In genomic region chr15:78605201-78605600, GRCh38 we compare ENCODE assay signal across 36 cellular contexts. TPM values are rescaled to one million over a fixed set of nuclear protein-coding genes. Genes with fewer than 3 reads are reported as not detected.
DNase-seq lines count a peak whose midpoint lies in the region; TF ChIP-seq lines count a peak whose summit lies in the region.
"Had no signal": no experiment of that assay in that cellular context is flagged by ENCODE, and none has a peak within 500 bp of the region (broad histone marks: within the 10 kb centered on the region; RNA-seq: fewer than 3 reads in every experiment).

No MANE protein-coding gene starts in this region.

- no peak overlapping the region for H3K27ac ChIP-seq in esophagus muscularis mucosa (replicated peaks in 1 of 4)
- H3K27ac ChIP-seq: A549; BLaER1; BLaER1 treated with 17β-estradiol and CSF1 and Interleukin-3, amounts not matched to agents 10 nM and 100 nM; C4-2B had no signal

- intact Hi-C loops in esophagus muscularis mucosa (cut with DNase I) = no loop called here

- H3K9me3 Mint-ChIP-seq in glutamatergic neuron (ENCODE audit: unreplicated experiment) (peaks cover 17% of the 10 kb centered on the region), osteocyte (ENCODE audit: unreplicated experiment) (no peaks in the 10 kb centered on the region)
- H3K9me3 Mint-ChIP-seq: CD4-positive, alpha-beta T cell; CD8-positive, alpha-beta memory T cell; CD8-positive, alpha-beta T cell had no signal

- TF ChIP-seq CTCF in esophagus muscularis mucosa (IDR thresholded peaks at IDR 0.05) (no peak), glutamatergic neuron (IDR thresholded peaks at IDR 0.05; ENCODE audit: partially characterized antibody, unreplicated experiment) (no peak), osteocyte (IDR thresholded peaks at IDR 0.05) (no peak)

- H3K27me3 ChIP-seq in esophagus muscularis mucosa = peaks cover 0 to 15% (median 0%) of the 10 kb centered on the region in 4 donors
- H3K27me3 ChIP-seq: BE2C; BLaER1; BLaER1 treated with 17β-estradiol and CSF1 and Interleukin-3, amounts not matched to agents 10 nM and 100 nM had no signal

- no peak for TF ChIP-seq POLR2A in esophagus muscularis mucosa (IDR thresholded peaks at IDR 0.05; ENCODE audit: low read depth)

- DNase-seq in esophagus muscularis mucosa (ENCODE audit: extremely low spot score) (peak; percentile 82), glutamatergic neuron (no peak), mesenteric fat pad (ENCODE audit: low spot score) (peak; percentile 37), osteocyte (ENCODE audit: extremely low spot score, unreplicated experiment) (peak; percentile 59), OCI-M1 (lab: John Stamatoyannopoulos, UW) (no peak), RKO (ENCODE audit: low spot score) (no peak)
- no peak for DNase-seq in stimulated activated CD4-positive, alpha-beta T cell treated with anti-CD3 and anti-CD28 coated beads, Interleukin-2, amount 100 ng/mL, for 48 hours
- no peak for DNase-seq in stimulated activated CD4-positive, alpha-beta T cell treated with anti-CD3 and anti-CD28 coated beads, Interleukin-4, amount 100 ng/mL, for 1 hour
- DNase-seq: 8988T; ACHN; AML-193; BE2C; C1 segment of cervical spinal cord; Caco-2; Calu3; CD4-positive, alpha-beta memory T cell; CD4-positive, alpha-beta T cell; CD4-positive, CD25-positive, alpha-beta regulatory T cell; CD8-positive, alpha-beta memory T cell; CD8-positive, alpha-beta T cell; COR-L47; DMS 273 treated with DMSO at 0.1 percent for 48 hours; DMS153; DMS53; DMS79; DMS79 treated with DMSO at 0.1 percent for 48 hours; DND-41; EL had no signal

- no peaks in the 10 kb centered on the region for H3K36me3 ChIP-seq in esophagus muscularis mucosa

- H3K36me3 Mint-ChIP-seq in glutamatergic neuron (ENCODE audit: unreplicated experiment) (peaks cover 49% of the 10 kb centered on the region), osteocyte (ENCODE audit: unreplicated experiment) (no peaks in the 10 kb centered on the region)
- H3K36me3 Mint-ChIP-seq: CD14-positive monocyte; CD4-positive, alpha-beta memory T cell; CD4-positive, CD25-positive, alpha-beta regulatory T cell; CD8-positive, alpha-beta T cell had no signal

- WGBS in esophagus muscularis mucosa = 93% methylated on average over 5 of the region's 5 CpGs

- H3K27me3 Mint-ChIP-seq in glutamatergic neuron (ENCODE audit: unreplicated experiment) (peaks cover 18% of the 10 kb centered on the region), osteocyte (ENCODE audit: unreplicated experiment) (peaks cover 34% of the 10 kb centered on the region)

- no peaks in the 10 kb centered on the region for H3K9me3 ChIP-seq in esophagus muscularis mucosa
- H3K9me3 ChIP-seq: A549, BE2C, BLaER1, Caco-2 had no signal

- H3K4me3 ChIP-seq in esophagus muscularis mucosa = no peak overlapping the region
- H3K4me3 ChIP-seq: A549; BLaER1; BLaER1 treated with 17β-estradiol and CSF1 and Interleukin-3, amounts not matched to agents 10 nM and 100 nM had no signal

- H3K4me1 Mint-ChIP-seq in glutamatergic neuron (ENCODE audit: low read depth, unreplicated experiment) (peaks cover 3% of the 10 kb centered on the region), osteocyte (ENCODE audit: unreplicated experiment) (no peaks in the 10 kb centered on the region)
- H3K4me1 Mint-ChIP-seq: B cell; CD14-positive monocyte; CD4-positive, alpha-beta memory T cell; CD4-positive, CD25-positive, alpha-beta regulatory T cell; CD8-positive, alpha-beta memory T cell had no signal

- H3K4me3 Mint-ChIP-seq in glutamatergic neuron (ENCODE audit: unreplicated experiment) = peak overlapping the region; percentile 42
- no peak overlapping the region for H3K4me3 Mint-ChIP-seq in osteocyte (ENCODE audit: unreplicated experiment)
- H3K4me3 Mint-ChIP-seq: B cell; CD14-positive monocyte; CD4-positive, alpha-beta memory T cell; CD4-positive, alpha-beta T cell; CD4-positive, CD25-positive, alpha-beta regulatory T cell; CD8-positive, alpha-beta memory T cell; CD8-positive, alpha-beta T cell had no signal

- TF ChIP-seq EP300 in esophagus muscularis mucosa (IDR thresholded peaks at IDR 0.05) = no peak

- H3K27ac Mint-ChIP-seq in glutamatergic neuron (ENCODE audit: unreplicated experiment) = no peak overlapping the region
- no peak overlapping the region for H3K27ac Mint-ChIP-seq in osteocyte (ENCODE audit: unreplicated experiment)
- H3K27ac Mint-ChIP-seq: B cell; CD14-positive monocyte; CD4-positive, alpha-beta memory T cell; CD4-positive, alpha-beta T cell; CD4-positive, CD25-positive, alpha-beta regulatory T cell; CD8-positive, alpha-beta memory T cell; CD8-positive, alpha-beta T cell had no signal

- no peaks in the 10 kb centered on the region for H3K4me1 ChIP-seq in esophagus muscularis mucosa
- H3K4me1 ChIP-seq: A549; BE2C; BLaER1; BLaER1 treated with 17β-estradiol and CSF1 and Interleukin-3, amounts not matched to agents 10 nM and 100 nM; Caco-2 had no signal

RNA-seq across cellular contexts. Expression of gene CHRNA3, which starts 15.6 kb away (rescaled TPM):
- total RNA-seq in esophagus muscularis mucosa = 1 to 10 TPM; 1.9 to 3.5 (median 3.1) TPM
- 208 TPM for total RNA-seq in glutamatergic neuron (ENCODE audit: unreplicated experiment)
- not detected for total RNA-seq in mesenteric fat pad
- total RNA-seq in osteocyte = 0.29 and 0.38 TPM in 2 replicates
- total RNA-seq: A673; B cell; Caco-2; Calu3; CD4-positive, alpha-beta memory T cell; CD4-positive, alpha-beta T cell; CD4-positive, CD25-positive, alpha-beta regulatory T cell; CD8-positive, alpha-beta memory T cell; CD8-positive, alpha-beta T cell had no signal

RNA-seq across cellular contexts. Expression of gene CHRNB4, which starts 35.8 kb away (rescaled TPM):
- total RNA-seq in esophagus muscularis mucosa (under 1 TPM in 3 of 4 donors, not detected in 1; 0.26 to 0.50 (median 0.34) TPM), glutamatergic neuron (ENCODE audit: unreplicated experiment) (71.6 TPM), mesenteric fat pad (not detected), osteocyte (not detected in 2 replicates)
- total RNA-seq: A172; A673; B cell; Calu3; CD4-positive, alpha-beta memory T cell; CD4-positive, alpha-beta T cell; CD4-positive, CD25-positive, alpha-beta regulatory T cell; CD8-positive, alpha-beta memory T cell; CD8-positive, alpha-beta T cell had no signal

RNA-seq across cellular contexts. Expression of gene CHRNA5, which starts 39.9 kb away (rescaled TPM):
- total RNA-seq in esophagus muscularis mucosa (1 to 10 TPM in 1 of 4 donors, under 1 TPM in 3; 0.80 to 1.2 (median 0.98) TPM), glutamatergic neuron (ENCODE audit: unreplicated experiment) (55.3 TPM), mesenteric fat pad (1.7 TPM), osteocyte (0.55 and 1.1 TPM in 2 replicates)

Comparison
In these comparisons a context has a peak if more than half of its experiments do, and no peak if none do; other contexts are left out.
1. DNase-seq: peak in esophagus muscularis mucosa (single experiment), mesenteric fat pad (single experiment) and osteocyte (single experiment); none in glutamatergic neuron (single experiment), OCI-M1 (single experiment), stimulated activated CD4-positive, alpha-beta T cell treated with anti-CD3 and anti-CD28 coated beads, Interleukin-2, amount 100 ng/mL, for 48 hours (0 of 2), stimulated activated CD4-positive, alpha-beta T cell treated with anti-CD3 and anti-CD28 coated beads, Interleukin-4, amount 100 ng/mL, for 1 hour (single experiment) and RKO (single experiment).
2. RNA of gene CHRNA3, which starts 15.6 kb away (total RNA-seq): 208 TPM in glutamatergic neuron (single experiment); 1.9 to 3.5 TPM in esophagus muscularis mucosa, 0.29 to 0.38 TPM in osteocyte and not detected in mesenteric fat pad (single experiment); every median in the first group is over 10 times any median in the second.
3. RNA of gene CHRNB4, which starts 35.8 kb away (total RNA-seq): 71.6 TPM in glutamatergic neuron (single experiment); 0.26 to 0.50 TPM in esophagus muscularis mucosa, not detected in osteocyte and not detected in mesenteric fat pad (single experiment); every median in the first group is over 10 times any median in the second.
4. RNA of gene CHRNA5, which starts 39.9 kb away (total RNA-seq): 55.3 TPM in glutamatergic neuron (single experiment); 1.7 TPM in mesenteric fat pad (single experiment), 0.55 to 1.1 TPM in osteocyte and 0.80 to 1.2 TPM in esophagus muscularis mucosa; every median in the first group is over 10 times any median in the second.